ENCODE assay signal across 8 cellular contexts in the genomic region with DNA sequence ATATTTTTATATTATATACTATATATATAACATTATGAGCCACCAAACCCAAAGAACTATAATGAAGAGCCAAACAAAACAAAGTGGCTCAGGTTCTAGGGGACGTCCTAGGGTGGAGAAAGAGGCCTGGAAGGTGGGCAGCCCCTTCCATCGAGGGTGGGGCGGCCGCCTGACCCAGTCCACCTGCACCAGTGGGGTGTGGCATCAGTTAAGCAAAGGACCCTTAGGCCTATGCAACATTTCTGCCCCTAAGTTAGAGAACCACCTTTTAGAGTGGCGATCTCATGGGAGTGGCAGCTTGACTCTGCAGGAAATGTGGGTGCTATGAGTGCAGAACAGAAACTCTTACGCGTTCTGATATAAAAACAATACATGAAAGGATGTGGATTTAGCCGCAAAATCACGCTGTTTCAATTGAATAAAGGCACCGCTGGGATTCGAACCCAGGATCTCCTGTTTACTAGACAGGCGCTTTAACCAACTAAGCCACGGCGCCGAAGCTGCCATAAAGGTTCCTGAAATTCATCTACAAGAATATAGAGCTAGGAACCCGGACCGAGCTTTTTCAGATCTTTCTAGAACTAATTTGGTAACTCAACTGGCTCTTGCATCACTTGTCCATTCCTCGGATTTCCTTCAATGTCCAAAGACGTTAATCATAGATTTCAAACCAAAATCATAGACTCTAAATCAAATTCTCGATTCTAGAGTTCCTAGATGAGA. TPM values are rescaled to one million over a fixed set of nuclear protein-coding genes. Genes with fewer than 3 reads are reported as not detected.
DNase-seq lines count a peak whose midpoint lies in the region; ATAC-seq, FAIRE-seq and TF ChIP-seq lines count a peak whose summit lies in the region.

No MANE protein-coding gene starts in this region.

- no peak for TF ChIP-seq CTCF in brain (conservative IDR thresholded peaks at IDR 0.05)

- H3K4me3 Mint-ChIP-seq in brain, result peak overlapping the region; percentile 80 to 87 (median 83)

- H3K27me3 Mint-ChIP-seq in brain, result peaks cover 34% of the 10 kb centered on the region

- peaks cover 0 to 29% (median 4%) of the 10 kb centered on the region in 5 experiments for H3K9me3 Mint-ChIP-seq in brain

- H3K36me3 Mint-ChIP-seq in brain, result peaks cover 31% of the 10 kb centered on the region

- H3K36me3 ChIP-seq in HUES6 (ENCODE audit: control insufficient read depth, insufficient read depth, low read length), result peaks cover 40% of the 10 kb centered on the region

- H3K27me3 ChIP-seq in HUES6 (ENCODE audit: control insufficient read depth, insufficient read depth, low read length), result no peaks in the 10 kb centered on the region

- H3K4me1 ChIP-seq in HUES6 (ENCODE audit: control insufficient read depth, insufficient read depth, low read length), result peaks cover 10% of the 10 kb centered on the region; the same call in 1 of the 2 replicates

- ATAC-seq in HG02610 (IDR thresholded peaks at IDR 0.05; ENCODE audit: unreplicated experiment), result no peak

- H3K4me3 ChIP-seq in HUES6 (ENCODE audit: low read depth, low read length), result peak overlapping the region; percentile 71

- H3K27ac Mint-ChIP-seq in brain, result peak overlapping the region; percentile 95 to 99 (median 98)

- H3K9me3 ChIP-seq in HUES6 (ENCODE audit: control insufficient read depth, insufficient read depth, low read depth, low read length), result no peaks in the 10 kb centered on the region

- no peak for FAIRE-seq in frontal cortex (lab: Jason Lieb, UNC)

- peaks cover 41% of the 10 kb centered on the region for H3K4me1 Mint-ChIP-seq in brain

- DNase-seq in AG08395 (ENCODE audit: low spot score), result peak; percentile 39
- DNase-seq in T-helper 2 cell, result peak in 4 of 5 experiments; percentile 49 to 90 (median 62)
- DNase-seq in kidney tubule cell (ENCODE audit: low spot score), result peak; percentile 73
- DNase-seq in stimulated activated CD4-positive, alpha-beta T cell treated with anti-CD3 and anti-CD28 coated beads, Interleukin-4, amount 100 ng/mL, for 24 hours, result peak; percentile 81
- DNase-seq in frontal cortex (ENCODE audit: low spot score in 2 of 2), result no peak

- peak overlapping the region; percentile 56 for H3K27ac ChIP-seq in HUES6 (ENCODE audit: low read depth, low read length)

- peak overlapping the region; percentile 83 for H3K9ac ChIP-seq in HUES6 (ENCODE audit: low read length)

RNA-seq across cellular contexts. Expression of gene AURKB, which starts 15.6 kb away (rescaled TPM):
- polyA plus RNA-seq in brain (ENCODE audit: insufficient read depth, low read depth, low replicate concordance), result 55.1 TPM
- total RNA-seq in frontal cortex, result 3.7 TPM

RNA-seq across cellular contexts. Expression of gene CTC1, which starts 21.9 kb away (rescaled TPM):
- polyA plus RNA-seq in brain (ENCODE audit: insufficient read depth, low read depth, low replicate concordance), result 21.4 TPM
- total RNA-seq in frontal cortex, result 9.8 TPM

RNA-seq across cellular contexts. Expression of gene PFAS, which starts 23.1 kb away (rescaled TPM):
- 20.4 TPM for polyA plus RNA-seq in brain (ENCODE audit: insufficient read depth, low read depth, low replicate concordance)
- 22.8 TPM for total RNA-seq in frontal cortex

RNA-seq across cellular contexts. Expression of gene BORCS6, which starts 36.0 kb away (rescaled TPM):
- 8.7 TPM for polyA plus RNA-seq in brain (ENCODE audit: insufficient read depth, low read depth, low replicate concordance)
- total RNA-seq in frontal cortex, result 7.7 TPM

RNA-seq across cellular contexts. Expression of gene TMEM107, which starts 49.8 kb away (rescaled TPM):
- polyA plus RNA-seq in brain (ENCODE audit: insufficient read depth, low read depth, low replicate concordance), result 47.2 TPM
- total RNA-seq in frontal cortex, result 23.6 TPM

Comparison
In these comparisons a context has a peak if more than half of its experiments do, and no peak if none do; other contexts are left out.
1. DNase-seq: peak in AG08395 (single experiment), T-helper 2 cell (4 of 5), kidney tubule cell (single experiment) and stimulated activated CD4-positive, alpha-beta T cell treated with anti-CD3 and anti-CD28 coated beads, Interleukin-4, amount 100 ng/mL, for 24 hours (single experiment); none in frontal cortex (0 of 2).